25 cellular contexts compared by ENCODE assay signal in the genomic region with DNA sequence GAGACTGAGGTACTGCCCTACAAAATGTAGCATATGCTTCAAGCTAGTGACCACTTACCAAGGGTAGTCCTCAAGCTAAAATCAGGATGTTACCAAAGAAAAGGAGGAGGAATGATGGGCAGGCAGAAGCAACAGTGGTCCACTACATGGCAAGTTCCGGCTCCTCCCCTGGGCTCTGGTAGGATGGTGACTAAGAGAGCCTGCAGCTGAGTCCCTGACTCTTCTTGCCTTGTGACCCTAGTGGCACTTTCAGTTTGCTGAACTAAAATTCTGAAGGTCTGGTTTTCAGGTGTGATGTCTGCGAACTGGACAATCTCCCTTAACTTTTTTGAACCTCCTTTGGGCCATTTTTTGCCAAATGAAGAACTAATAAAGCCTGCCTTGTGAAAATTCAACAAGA.
"Had no signal": no experiment of that assay in that cellular context is flagged by ENCODE, and none has a peak within 500 bp of the region (broad histone marks: within the 10 kb centered on the region; RNA-seq: fewer than 3 reads in every experiment).

No MANE protein-coding gene starts in this region.

- DNase-seq: natural killer cell; occipital lobe; ovary; posterior cingulate gyrus; psoas muscle; right cardiac atrium; right lobe of liver; sigmoid colon; small intestine; stimulated activated CD4-positive, alpha-beta T cell treated with anti-CD3 and anti-CD28 coated beads, Interleukin-15, amount 100 ng/mL, for 24 hours; stimulated activated CD4-positive, alpha-beta T cell treated with anti-CD3 and anti-CD28 coated beads, Interleukin-2, amount 100 ng/mL, for 24 hours; stimulated activated CD4-positive, alpha-beta T cell treated with anti-CD3 and anti-CD28 coated beads, Interleukin-2, amount 100 ng/mL, for 48 hours; stimulated activated CD4-positive, alpha-beta T cell treated with anti-CD3 and anti-CD28 coated beads, Interleukin-4, amount 100 ng/mL, for 24 hours; stimulated activated naive B cell treated with anti-CD40 and anti-IgM and Interleukin-4, amounts not matched to agents 10 μg/mL and 1 μg/mL and 100 μg/mL, for 72 hours; stimulated activated naive CD4-positive, alpha-beta T cell treated with Interleukin-2 at 50 U/mL for 16 hours; stomach; thyroid gland; trophoblast cell; upper lobe of left lung had no signal

- H3K79me2 ChIP-seq: parathyroid adenoma had no signal

- H3K9ac ChIP-seq: neural progenitor cell, parathyroid adenoma had no signal

- H2AFZ ChIP-seq: neural progenitor cell, parathyroid adenoma had no signal

- H3K4me1 ChIP-seq: neural progenitor cell, parathyroid adenoma, psoas muscle, right lobe of liver, sigmoid colon, stomach, thyroid gland, tibial nerve, upper lobe of left lung, vagina had no signal

- H3K9me3 ChIP-seq: ovary, psoas muscle, right lobe of liver, sigmoid colon, stomach, thoracic aorta, thyroid gland, tibial nerve, upper lobe of left lung, vagina had no signal

- H3K27me3 ChIP-seq: ovary, right lobe of liver, sigmoid colon, thyroid gland, tibial nerve, upper lobe of left lung, vagina had no signal

- H3K4me2 ChIP-seq: neural progenitor cell had no signal

- H3K36me3 ChIP-seq: neural progenitor cell, ovary, right lobe of liver, sigmoid colon, stomach, thoracic aorta, thyroid gland, tibial nerve, upper lobe of left lung, vagina had no signal

- ATAC-seq: natural killer cell; psoas muscle; right cardiac atrium; right lobe of liver; stimulated activated effector memory CD8-positive, alpha-beta T cell treated with anti-CD3 and anti-CD28 coated beads, Interleukin-12 subunit alpha, Interleukin-12 subunit beta, amount 100 ng/mL, for 72 hours; stimulated activated naive B cell treated with anti-CD40 and anti-IgM and Interleukin-4, amounts not matched to agents 10 μg/mL and 1 μg/mL and 100 μg/mL, for 72 hours had no signal

- H3K4me3 ChIP-seq: neural progenitor cell, ovary, psoas muscle, right lobe of liver, sigmoid colon, stomach, thoracic aorta, thyroid gland, tibial nerve, upper lobe of left lung, vagina had no signal

- H3K27ac ChIP-seq: neural progenitor cell, ovary, parathyroid adenoma, psoas muscle, right lobe of liver, sigmoid colon, stomach, thoracic aorta, thyroid gland, tibial nerve, upper lobe of left lung, vagina had no signal
